In the genomic region with DNA sequence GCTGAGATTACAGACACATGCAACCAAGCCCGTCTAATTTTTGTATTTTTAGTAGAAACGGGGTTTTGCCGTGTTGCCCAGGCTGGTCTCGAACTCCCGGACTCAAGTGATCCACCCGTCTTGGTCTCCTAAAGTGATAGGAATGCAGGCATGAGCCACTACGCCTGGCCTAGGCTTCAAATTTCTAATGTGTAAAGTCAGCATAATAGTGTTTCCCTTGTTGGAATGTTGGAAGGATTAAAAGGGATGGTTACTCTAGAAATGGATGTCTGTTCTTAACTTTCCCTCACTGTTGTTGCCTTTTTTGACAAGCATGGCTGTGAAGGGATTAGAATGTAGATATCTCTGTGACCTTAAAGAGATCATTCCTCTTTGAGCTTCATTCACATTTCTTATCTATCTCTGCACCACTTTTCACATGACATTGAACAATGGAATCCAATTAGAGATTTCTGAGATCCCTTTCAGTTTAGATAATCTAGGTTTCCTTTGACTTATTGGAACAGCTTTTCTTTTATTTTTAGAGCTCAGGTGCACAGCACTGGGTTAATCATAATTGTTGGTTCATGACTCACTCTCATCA, we compare ENCODE assay signal across 27 cellular contexts. TPM values are rescaled to one million over a fixed set of nuclear protein-coding genes. Genes with fewer than 3 reads are reported as not detected.
"Had no signal": no experiment of that assay in that cellular context is flagged by ENCODE, and none has a peak within 500 bp of the region (broad histone marks: within the 10 kb centered on the region; RNA-seq: fewer than 3 reads in every experiment).

No MANE protein-coding gene starts in this region.

- H3K4me3 Mint-ChIP-seq: immature natural killer cell; memory B cell; mesothelial cell of epicardium; naive thymus-derived CD4-positive, alpha-beta T cell; nephron; stimulated activated memory B cell treated with anti-CD40 and anti-IgM and Interleukin-4, amounts not matched to agents 10 μg/mL and 1 μg/mL and 100 μg/mL, for 72 hours had no signal

- DNase-seq: dorsolateral prefrontal cortex; effector CD4-positive, alpha-beta T cell; hypothalamus; immature natural killer cell; naive thymus-derived CD4-positive, alpha-beta T cell; nucleus accumbens; sigmoid colon; spleen; stimulated activated CD4-positive, alpha-beta T cell treated with anti-CD3 and anti-CD28 coated beads, Interleukin-4, amount 100 ng/mL, for 4 hours; stimulated activated naive CD8-positive, alpha-beta T cell treated with anti-CD3 and anti-CD28 coated beads, Interleukin-15, Interleukin-2, amounts not matched to agents 100 U/mL and 50 U/mL, for 24 hours; substantia nigra; testis; tibial artery; upper lobe of left lung had no signal

- H3K4me3 ChIP-seq: dorsolateral prefrontal cortex, lung, prostate gland, right atrium auricular region, sigmoid colon, skin epidermis, spleen, testis, tibial artery, upper lobe of left lung had no signal

- FAIRE-seq: colon, frontal cortex, keratinocyte, urothelium cell line had no signal

- H3K36me3 ChIP-seq: prostate gland, right atrium auricular region, sigmoid colon, spleen, tibial artery, upper lobe of left lung had no signal

- H3K4me1 ChIP-seq: prostate gland, spleen, testis, tibial artery, upper lobe of left lung had no signal

- H3K27ac ChIP-seq: prostate gland, skin epidermis, spleen, testis, tibial artery, upper lobe of left lung had no signal

- H3K36me3 Mint-ChIP-seq: immature natural killer cell; memory B cell; mesothelial cell of epicardium; naive thymus-derived CD4-positive, alpha-beta T cell; stimulated activated memory B cell treated with anti-CD40 and anti-IgM and Interleukin-4, amounts not matched to agents 10 μg/mL and 1 μg/mL and 100 μg/mL, for 72 hours had no signal

- H3K4me1 Mint-ChIP-seq: immature natural killer cell; mesothelial cell of epicardium; naive thymus-derived CD4-positive, alpha-beta T cell had no signal

- H3K9me3 Mint-ChIP-seq: immature natural killer cell; memory B cell; mesothelial cell of epicardium; nephron; stimulated activated memory B cell treated with anti-CD40 and anti-IgM and Interleukin-4, amounts not matched to agents 10 μg/mL and 1 μg/mL and 100 μg/mL, for 72 hours had no signal

- H3K27ac Mint-ChIP-seq: immature natural killer cell; memory B cell; mesothelial cell of epicardium; naive thymus-derived CD4-positive, alpha-beta T cell; nephron; stimulated activated memory B cell treated with anti-CD40 and anti-IgM and Interleukin-4, amounts not matched to agents 10 μg/mL and 1 μg/mL and 100 μg/mL, for 72 hours had no signal

- H3K27me3 ChIP-seq: dorsolateral prefrontal cortex, right atrium auricular region, sigmoid colon, testis, tibial artery, upper lobe of left lung had no signal

- H3K9me3 ChIP-seq: prostate gland, right atrium auricular region, sigmoid colon, spleen, testis, tibial artery, upper lobe of left lung had no signal

RNA-seq across cellular contexts. Expression of gene NFASC, which starts 33.7 kb away (rescaled TPM):
- total RNA-seq: osteocyte had no signal
- polyA plus RNA-seq: immature natural killer cell; naive thymus-derived CD4-positive, alpha-beta T cell had no signal
